8 cellular contexts compared by ENCODE assay signal in genomic region chr19:940591-941291, GRCh38. TPM values are rescaled to one million over a fixed set of nuclear protein-coding genes. Genes with fewer than 3 reads are reported as not detected.
DNase-seq lines count a peak whose midpoint lies in the region; ATAC-seq lines count a peak whose summit lies in the region.

No MANE protein-coding gene starts in this region.

- H3K27ac ChIP-seq in adipose tissue (ENCODE audit: low read depth, low read length) = peak overlapping the region; percentile 68

- WGBS in adipose tissue, 3 donors = 2 to 36% (median 33%) methylated on average over 44 to 64 of the region's 64 CpGs

- ATAC-seq in HG02759 (IDR thresholded peaks at IDR 0.05; ENCODE audit: unreplicated experiment) (peak; percentile 56), GM19035 (IDR thresholded peaks at IDR 0.05; ENCODE audit: unreplicated experiment) (no peak)

- peak; percentile 84 for DNase-seq in COLO668 (lab: John Stamatoyannopoulos, UW; ENCODE audit: unreplicated experiment)
- DNase-seq in SW 1271 (lab: John Stamatoyannopoulos, UW) = peak; percentile 45 to 75
- peak; percentile 83 for DNase-seq in hepatic stellate cell (ENCODE audit: low spot score)
- DNase-seq in stimulated activated CD4-positive, alpha-beta T cell treated with anti-CD3 and anti-CD28 coated beads, Interleukin-15, amount 100 ng/mL, for 24 hours = peak; percentile 78
- DNase-seq in NOMO-1 (lab: John Stamatoyannopoulos, UW; ENCODE audit: unreplicated experiment in 2 of 2) = no peak

RNA-seq across cellular contexts. Expression of gene ARID3A, which starts 14.9 kb away (rescaled TPM):
- 1 to 10 TPM; 3.6 to 8.2 (median 8.0) TPM for polyA plus RNA-seq in adipose tissue

RNA-seq across cellular contexts. Expression of gene KISS1R, which starts 23.6 kb away (rescaled TPM):
- under 1 TPM in 1 of 3 donors, not detected in 2; 0.37 TPM for polyA plus RNA-seq in adipose tissue

RNA-seq across cellular contexts. Expression of gene R3HDM4, which starts 27.7 kb away (rescaled TPM):
- polyA plus RNA-seq in adipose tissue = 10 to 100 TPM; 44.6 to 59.1 (median 57.9) TPM

RNA-seq across cellular contexts. Expression of gene WDR18, which starts 43.4 kb away (rescaled TPM):
- 10 to 100 TPM; 26.7 to 33.5 (median 30.9) TPM for polyA plus RNA-seq in adipose tissue

RNA-seq across cellular contexts. Expression of gene RNU6-9, which starts 47.5 kb away (rescaled TPM):
- polyA plus RNA-seq in adipose tissue = not detected

Comparison
In these comparisons a context has a peak if more than half of its experiments do, and no peak if none do; other contexts are left out.
1. DNase-seq: peak in COLO668 (single experiment), SW 1271 (2 of 2), hepatic stellate cell (single experiment) and stimulated activated CD4-positive, alpha-beta T cell treated with anti-CD3 and anti-CD28 coated beads, Interleukin-15, amount 100 ng/mL, for 24 hours (single experiment); none in NOMO-1 (0 of 2).